8 cellular contexts compared by ENCODE assay signal in genomic region chr2:241559489-241560180, GRCh38. TPM values are rescaled to one million over a fixed set of nuclear protein-coding genes. Genes with fewer than 3 reads are reported as not detected.
DNase-seq lines count a peak whose midpoint lies in the region; TF ChIP-seq lines count a peak whose summit lies in the region.

No MANE protein-coding gene starts in this region.

- H3K9me3 ChIP-seq in esophagus (ENCODE audit: control insufficient read depth in 2 of 2, insufficient read depth in 1 of 2, low read depth in 1 of 2, low read length in 1 of 2) (peaks cover 0 to 2% of the 10 kb centered on the region in 2 donors), tibial nerve (peaks cover 0 to 28% (median 3%) of the 10 kb centered on the region in 4 donors)

- H3K36me3 ChIP-seq in esophagus (ENCODE audit: control insufficient read depth in 2 of 2, insufficient read depth in 2 of 2, low read length in 1 of 2) (peaks cover 0 to 14% of the 10 kb centered on the region in 2 donors), tibial nerve (peaks cover 0 to 16% (median 0%) of the 10 kb centered on the region in 3 donors)

- no peaks in the 10 kb centered on the region for H3K27me3 ChIP-seq in esophagus (ENCODE audit: control insufficient read depth in 1 of 2, insufficient read depth in 2 of 2, low read length in 2 of 2)
- H3K27me3 ChIP-seq in tibial nerve = peaks cover 0 to 13% of the 10 kb centered on the region in 2 donors

- peak; percentile 16 to 65 for TF ChIP-seq EP300 in tibial nerve (IDR thresholded peaks at IDR 0.05)

- 6 to 10% methylated on average over 50 to 52 of the region's 52 CpGs for WGBS in esophagus, 2 donors
- 3 to 14% methylated on average over 15 to 37 of the region's 52 CpGs for WGBS in tibial nerve, 2 donors

- no peak for TF ChIP-seq CTCF in tibial nerve (IDR thresholded peaks at IDR 0.05)

- H3K4me1 ChIP-seq in esophagus (ENCODE audit: control insufficient read depth in 2 of 2, insufficient read depth in 2 of 2, low read length in 1 of 2) (peaks cover 11 to 42% of the 10 kb centered on the region in 2 donors), tibial nerve (peaks cover 0 to 60% (median 16%) of the 10 kb centered on the region in 4 donors)

- TF ChIP-seq POLR2A in tibial nerve (IDR thresholded peaks at IDR 0.05) = no peak

- H3K4me3 ChIP-seq in esophagus (ENCODE audit: low read depth in 1 of 2, low read length in 2 of 2) (peak overlapping the region; percentile 79 to 84), tibial nerve (peak overlapping the region; percentile 37 to 77 (median 46))

- DNase-seq in DMS79 treated with DMSO at 0.1 percent for 48 hours (lab: John Stamatoyannopoulos, UW) (peak; percentile 29), DMS79 (lab: John Stamatoyannopoulos, UW) (no peak), SW480 (ENCODE audit: low spot score) (peak; percentile 36), middle frontal gyrus (ENCODE audit: extremely low spot score, low spot score) (peak; percentile 74), tibial nerve (ENCODE audit: low spot score in 2 of 2) (no peak), NCI-H2029 treated with DMSO at 0.1 percent for 48 hours (lab: John Stamatoyannopoulos, UW) (no peak)
- no peak for DNase-seq in activated CD8-positive, alpha-beta memory T cell treated with anti-CD3 and anti-CD28 coated beads for 24 hours

- H3K27ac ChIP-seq in esophagus (ENCODE audit: low read depth in 2 of 2, low read length in 1 of 2) (peak overlapping the region; percentile 87), tibial nerve (peak overlapping the region; percentile 56 to 89 (median 66))

RNA-seq across cellular contexts. Expression of gene BOK, which starts 1.1 kb away (rescaled TPM):
- 10 to 100 TPM; 29.8 to 38.7 TPM for polyA plus RNA-seq in esophagus
- 10 to 100 TPM; 49.6 to 81.6 (median 71.4) TPM for total RNA-seq in tibial nerve

RNA-seq across cellular contexts. Expression of gene STK25, which starts 51.3 kb away (rescaled TPM):
- polyA plus RNA-seq in esophagus = 100 to 1,000 TPM; 116 to 132 TPM
- 100 to 1,000 TPM; 234 to 301 (median 275) TPM for total RNA-seq in tibial nerve

Comparison
In these comparisons a context has a peak if more than half of its experiments do, and no peak if none do; other contexts are left out.
1. DNase-seq: peak in DMS79 treated with DMSO at 0.1 percent for 48 hours (single experiment), SW480 (single experiment) and middle frontal gyrus (single experiment); none in DMS79 (single experiment), tibial nerve (0 of 2), NCI-H2029 treated with DMSO at 0.1 percent for 48 hours (single experiment) and activated CD8-positive, alpha-beta memory T cell treated with anti-CD3 and anti-CD28 coated beads for 24 hours (single experiment).